In the genomic region with DNA sequence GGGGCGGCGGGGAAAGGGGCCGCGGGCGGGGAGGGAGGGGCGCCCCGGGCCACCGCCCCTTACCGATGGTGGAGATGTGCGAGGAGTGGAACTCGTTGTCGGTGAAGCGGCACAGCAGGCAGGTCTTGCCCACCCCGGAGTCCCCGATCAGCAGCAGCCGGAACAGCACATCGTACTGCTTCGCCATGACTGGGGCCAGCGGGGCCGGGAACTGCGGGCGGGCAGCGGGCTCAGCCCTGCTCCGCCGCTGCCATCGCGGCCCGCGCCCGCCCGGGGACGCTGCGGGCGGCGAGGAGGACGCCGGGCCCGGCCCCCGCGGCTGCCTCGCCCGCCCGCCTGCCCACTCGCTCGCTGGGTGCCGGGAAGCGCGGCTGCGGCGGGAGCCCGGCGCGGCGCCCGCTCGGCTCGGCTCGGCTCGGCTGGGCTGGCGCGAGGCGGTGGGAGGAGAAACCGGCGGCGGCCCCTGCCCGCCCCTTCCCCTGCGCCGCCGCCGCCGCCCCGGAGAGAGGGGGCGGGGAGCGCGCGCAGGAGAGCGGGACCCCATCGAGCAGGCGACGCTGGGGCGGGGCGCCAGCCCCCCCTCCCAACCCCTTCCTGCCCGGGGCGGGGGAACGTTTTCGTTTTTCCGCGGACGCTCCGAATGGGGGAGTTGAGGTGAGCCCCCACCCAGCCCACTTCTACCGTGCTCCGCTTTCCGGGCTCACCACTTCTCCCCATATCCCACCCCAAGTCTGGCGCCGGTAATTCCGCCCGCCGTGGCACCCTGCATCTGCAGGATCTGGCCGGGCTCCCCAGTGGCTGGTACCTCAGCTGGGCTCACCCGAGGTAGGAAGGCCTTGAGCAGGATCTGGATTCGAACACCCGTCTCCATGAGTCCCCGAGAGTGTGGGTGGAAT, we compare ENCODE assay signal across 1 cellular context.
TF ChIP-seq lines count a peak whose summit lies in the region.

A gene (minus strand): TSS at position 447 of the 896 bp plus-strand sequence. CDS start 260 bp downstream, at position 187.

TF ChIP-seq in HepG2, 621 proteins besides CTCF, POLR2A, EP300 and RAD21 (continued from another document):
- TF ChIP-seq ARID2 (CRISPR knock-in tag; IDR thresholded peaks at IDR 0.05; ENCODE audit: borderline replicate concordance) (0 out of 2 replicates have a peak, but pooled peaks have one; percentile 49), SNAPC2 (CRISPR knock-in tag; IDR thresholded peaks at IDR 0.05) (no peak), TAF15 (IDR thresholded peaks at IDR 0.05; ENCODE audit: low read depth, low read length, poor library complexity, severe bottlenecking) (no peak), KDM1A (CRISPR knock-in tag; IDR thresholded peaks at IDR 0.05) (no peak), ZNF569 (CRISPR knock-in tag; IDR thresholded peaks at IDR 0.05; ENCODE audit: borderline replicate concordance) (no peak), POLR2AphosphoS2 (IDR thresholded peaks at IDR 0.05; ENCODE audit: low read depth, low read length) (no peak), ZFX (CRISPR knock-in tag; IDR thresholded peaks at IDR 0.05; ENCODE audit: low read depth) (0 out of 2 replicates have a peak, but pooled peaks have one; percentile 42), RFX1 (IDR thresholded peaks at IDR 0.05) (no peak), ZNF777 (CRISPR knock-in tag; IDR thresholded peaks at IDR 0.05) (peak; percentile 57; the same call in 1 of the 2 replicates), NFKB2 (CRISPR knock-in tag; IDR thresholded peaks at IDR 0.05; ENCODE audit: borderline replicate concordance) (peak; percentile 43; the same call in 1 of the 2 replicates), MAFK (conservative IDR thresholded peaks at IDR 0.05 in 1 of 2, IDR thresholded peaks at IDR 0.05 in 1 of 2; ENCODE audit: low read length in 2 of 2) (no peak), FOXM1 (CRISPR knock-in tag; IDR thresholded peaks at IDR 0.05) (no peak)
- TF ChIP-seq, protein P1, sequence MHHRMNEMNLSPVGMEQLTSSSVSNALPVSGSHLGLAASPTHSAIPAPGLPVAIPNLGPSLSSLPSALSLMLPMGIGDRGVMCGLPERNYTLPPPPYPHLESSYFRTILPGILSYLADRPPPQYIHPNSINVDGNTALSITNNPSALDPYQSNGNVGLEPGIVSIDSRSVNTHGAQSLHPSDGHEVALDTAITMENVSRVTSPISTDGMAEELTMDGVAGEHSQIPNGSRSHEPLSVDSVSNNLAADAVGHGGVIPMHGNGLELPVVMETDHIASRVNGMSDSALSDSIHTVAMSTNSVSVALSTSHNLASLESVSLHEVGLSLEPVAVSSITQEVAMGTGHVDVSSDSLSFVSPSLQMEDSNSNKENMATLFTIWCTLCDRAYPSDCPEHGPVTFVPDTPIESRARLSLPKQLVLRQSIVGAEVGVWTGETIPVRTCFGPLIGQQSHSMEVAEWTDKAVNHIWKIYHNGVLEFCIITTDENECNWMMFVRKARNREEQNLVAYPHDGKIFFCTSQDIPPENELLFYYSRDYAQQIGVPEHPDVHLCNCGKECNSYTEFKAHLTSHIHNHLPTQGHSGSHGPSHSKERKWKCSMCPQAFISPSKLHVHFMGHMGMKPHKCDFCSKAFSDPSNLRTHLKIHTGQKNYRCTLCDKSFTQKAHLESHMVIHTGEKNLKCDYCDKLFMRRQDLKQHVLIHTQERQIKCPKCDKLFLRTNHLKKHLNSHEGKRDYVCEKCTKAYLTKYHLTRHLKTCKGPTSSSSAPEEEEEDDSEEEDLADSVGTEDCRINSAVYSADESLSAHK (CRISPR knock-in tag; IDR thresholded peaks at IDR 0.05; ENCODE audit: borderline replicate concordance), result no peak
- TF ChIP-seq, protein P2, sequence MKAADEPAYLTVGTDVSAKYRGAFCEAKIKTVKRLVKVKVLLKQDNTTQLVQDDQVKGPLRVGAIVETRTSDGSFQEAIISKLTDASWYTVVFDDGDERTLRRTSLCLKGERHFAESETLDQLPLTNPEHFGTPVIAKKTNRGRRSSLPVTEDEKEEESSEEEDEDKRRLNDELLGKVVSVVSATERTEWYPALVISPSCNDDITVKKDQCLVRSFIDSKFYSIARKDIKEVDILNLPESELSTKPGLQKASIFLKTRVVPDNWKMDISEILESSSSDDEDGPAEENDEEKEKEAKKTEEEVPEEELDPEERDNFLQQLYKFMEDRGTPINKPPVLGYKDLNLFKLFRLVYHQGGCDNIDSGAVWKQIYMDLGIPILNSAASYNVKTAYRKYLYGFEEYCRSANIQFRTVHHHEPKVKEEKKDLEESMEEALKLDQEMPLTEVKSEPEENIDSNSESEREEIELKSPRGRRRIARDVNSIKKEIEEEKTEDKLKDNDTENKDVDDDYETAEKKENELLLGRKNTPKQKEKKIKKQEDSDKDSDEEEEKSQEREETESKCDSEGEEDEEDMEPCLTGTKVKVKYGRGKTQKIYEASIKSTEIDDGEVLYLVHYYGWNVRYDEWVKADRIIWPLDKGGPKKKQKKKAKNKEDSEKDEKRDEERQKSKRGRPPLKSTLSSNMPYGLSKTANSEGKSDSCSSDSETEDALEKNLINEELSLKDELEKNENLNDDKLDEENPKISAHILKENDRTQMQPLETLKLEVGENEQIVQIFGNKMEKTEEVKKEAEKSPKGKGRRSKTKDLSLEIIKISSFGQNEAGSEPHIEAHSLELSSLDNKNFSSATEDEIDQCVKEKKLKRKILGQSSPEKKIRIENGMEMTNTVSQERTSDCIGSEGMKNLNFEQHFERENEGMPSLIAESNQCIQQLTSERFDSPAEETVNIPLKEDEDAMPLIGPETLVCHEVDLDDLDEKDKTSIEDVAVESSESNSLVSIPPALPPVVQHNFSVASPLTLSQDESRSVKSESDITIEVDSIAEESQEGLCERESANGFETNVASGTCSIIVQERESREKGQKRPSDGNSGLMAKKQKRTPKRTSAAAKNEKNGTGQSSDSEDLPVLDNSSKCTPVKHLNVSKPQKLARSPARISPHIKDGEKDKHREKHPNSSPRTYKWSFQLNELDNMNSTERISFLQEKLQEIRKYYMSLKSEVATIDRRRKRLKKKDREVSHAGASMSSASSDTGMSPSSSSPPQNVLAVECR (CRISPR knock-in tag; IDR thresholded peaks at IDR 0.05; ENCODE audit: borderline replicate concordance), result 0 out of 2 replicates have a peak, but pooled peaks have one; percentile 30
